1 cellular context compared by ENCODE assay signal in genomic region chr1:41241748-41242644, GRCh38.
A peak's percentile ranks its signal among the peaks of the same experiment; 100 is the strongest.
TF ChIP-seq lines count a peak whose summit lies in the region.

SCMH1 (minus strand) TSS chr1:41242306; CDS start chr1:41186133, 56,173 bp downstream.

TF ChIP-seq in K562, 482 proteins besides CTCF, POLR2A, EP300 and RAD21 (continued from another document and continues in another):
- TF ChIP-seq PRPF4 (IDR thresholded peaks at IDR 0.05; ENCODE audit: insufficient read depth, low read depth, low read length, poor library complexity, severe bottlenecking) (peak; percentile 47), BCLAF1 (IDR thresholded peaks at IDR 0.05; ENCODE audit: borderline replicate concordance in 1 of 2, control insufficient read depth in 1 of 2, low read depth in 2 of 2, low read length in 1 of 2) (no peak), STAT6 (CRISPR knock-in tag; IDR thresholded peaks at IDR 0.05) (no peak), ZSCAN29 (IDR thresholded peaks at IDR 0.05) (no peak), CUX1 (CRISPR knock-in tag; IDR thresholded peaks at IDR 0.05) (no peak), ZBTB8A (IDR thresholded peaks at IDR 0.05; ENCODE audit: partially characterized antibody) (no peak), EGR1 (conservative IDR thresholded peaks at IDR 0.05) (peak; percentile 53), EP400 (IDR thresholded peaks at IDR 0.05) (no peak; the same call in 1 of the 2 replicates), SMARCA5 (IDR thresholded peaks at IDR 0.05) (no peak), ATF4 (CRISPR knock-in tag; IDR thresholded peaks at IDR 0.05) (no peak), ARID1B (IDR thresholded peaks at IDR 0.05) (no peak; the same call in 1 of the 2 replicates), DEAF1 (CRISPR knock-in tag; IDR thresholded peaks at IDR 0.05) (no peak), E2F1 (CRISPR knock-in tag; IDR thresholded peaks at IDR 0.05) (no peak), NFE2 (IDR thresholded peaks at IDR 0.05; ENCODE audit: low read depth) (no peak), ZNF696 (CRISPR knock-in tag; conservative IDR thresholded peaks at IDR 0.05) (no peak), YBX1 (IDR thresholded peaks at IDR 0.05) (no peak), SREBF2 (CRISPR knock-in tag; IDR thresholded peaks at IDR 0.05) (no peak), PHF8 (IDR thresholded peaks at IDR 0.05; ENCODE audit: borderline replicate concordance, low read length) (peak; percentile 87; the same call in 1 of the 2 replicates), ZNF561 (CRISPR knock-in tag; conservative IDR thresholded peaks at IDR 0.05) (no peak), SREBF1 (IDR thresholded peaks at IDR 0.05; ENCODE audit: borderline replicate concordance, low read depth, low read length) (no peak), ZNF354B (CRISPR knock-in tag; IDR thresholded peaks at IDR 0.05) (no peak), ELF2 (CRISPR knock-in tag; IDR thresholded peaks at IDR 0.05) (no peak; the same call in 1 of the 2 replicates), BCL6 (CRISPR knock-in tag; IDR thresholded peaks at IDR 0.05) (no peak), HNRNPL (IDR thresholded peaks at IDR 0.05; ENCODE audit: low read depth, low read length) (0 out of 2 replicates have a peak, but pooled peaks have one; percentile 13), RBM39 (optimal IDR thresholded peaks at IDR 0.05; ENCODE audit: low read depth, low read length) (no peak), PTRF (tag; IDR thresholded peaks at IDR 0.05) (no peak), CREB5 (CRISPR knock-in tag; IDR thresholded peaks at IDR 0.05) (no peak), TCF7 (IDR thresholded peaks at IDR 0.05; ENCODE audit: borderline replicate concordance) (no peak), HDAC3 (IDR thresholded peaks at IDR 0.05; ENCODE audit: borderline replicate concordance, partially characterized antibody) (no peak), MITF (IDR thresholded peaks at IDR 0.05) (no peak), MLX (CRISPR knock-in tag; conservative IDR thresholded peaks at IDR 0.05) (no peak), IRF9 (tag; IDR thresholded peaks at IDR 0.05) (no peak), ZNF707 (CRISPR knock-in tag; conservative IDR thresholded peaks at IDR 0.05) (no peak), NUFIP1 (IDR thresholded peaks at IDR 0.05; ENCODE audit: partially characterized antibody) (no peak), SFPQ (IDR thresholded peaks at IDR 0.05; ENCODE audit: low read depth, low read length) (no peak), NR4A1 (CRISPR knock-in tag; IDR thresholded peaks at IDR 0.05) (no peak; the same call in 1 of the 2 replicates), NR4A1 (tag; IDR thresholded peaks at IDR 0.05) (peak; percentile 52; the same call in 1 of the 2 replicates)
